In genomic region chr1:34824817-34825454, GRCh38 we compare ENCODE assay signal across 1 cellular context.
TF ChIP-seq lines count a peak whose summit lies in the region.

No MANE protein-coding gene starts in this region.

TF ChIP-seq in IMR-90, 13 proteins besides CTCF, POLR2A, EP300 and RAD21 (continued from another document):
- TF ChIP-seq, protein P1, sequence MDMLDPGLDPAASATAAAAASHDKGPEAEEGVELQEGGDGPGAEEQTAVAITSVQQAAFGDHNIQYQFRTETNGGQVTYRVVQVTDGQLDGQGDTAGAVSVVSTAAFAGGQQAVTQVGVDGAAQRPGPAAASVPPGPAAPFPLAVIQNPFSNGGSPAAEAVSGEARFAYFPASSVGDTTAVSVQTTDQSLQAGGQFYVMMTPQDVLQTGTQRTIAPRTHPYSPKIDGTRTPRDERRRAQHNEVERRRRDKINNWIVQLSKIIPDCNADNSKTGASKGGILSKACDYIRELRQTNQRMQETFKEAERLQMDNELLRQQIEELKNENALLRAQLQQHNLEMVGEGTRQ (IDR thresholded peaks at IDR 0.05; ENCODE audit: low read depth, low read length): no peak
